1 cellular context compared by ENCODE assay signal in the genomic region with DNA sequence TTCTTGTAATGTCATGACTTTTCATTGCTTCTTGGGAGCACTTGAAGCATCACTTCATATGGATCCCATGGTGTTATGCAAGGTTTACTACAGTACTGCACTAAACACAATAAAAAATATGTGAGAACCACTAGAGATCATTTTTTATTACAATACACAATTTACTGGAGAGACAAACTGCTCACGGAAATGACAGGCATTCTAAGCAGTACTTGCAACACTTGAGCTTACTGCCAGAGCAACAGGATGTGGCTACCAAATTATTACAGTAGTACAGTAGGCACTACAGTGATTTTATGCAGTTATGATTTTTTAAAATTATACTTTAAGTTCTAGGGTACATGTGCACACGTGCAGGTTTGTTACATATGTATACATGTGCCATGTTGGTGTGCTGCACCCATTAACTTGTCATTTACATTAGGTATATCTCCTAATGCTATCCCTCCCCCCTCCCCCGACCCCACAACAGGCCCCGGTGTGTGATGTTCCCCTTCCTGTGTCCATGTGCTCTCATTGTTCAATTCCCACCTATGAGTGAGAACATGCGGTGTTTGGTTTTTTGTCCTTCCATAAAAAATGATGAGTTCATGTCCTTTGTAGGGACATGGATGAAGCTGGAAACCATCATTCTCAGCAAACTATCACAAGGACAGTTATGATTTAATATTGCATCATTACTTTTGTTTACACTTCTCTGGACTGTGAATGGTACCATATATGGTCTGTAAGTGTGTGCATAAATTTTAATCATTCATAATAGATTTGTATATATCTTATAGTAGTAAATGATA.
TF ChIP-seq lines count a peak whose summit lies in the region.
"Not testable (repeated sequence)": the region's sequence is repeated elsewhere in the genome, so short reads cannot be mapped to it uniquely, and the experiment has no call there.

No MANE protein-coding gene starts in this region.

TF ChIP-seq in K562, 482 proteins besides CTCF, POLR2A, EP300 and RAD21 (continued from another document and continues in another):
- TF ChIP-seq CEBPG (CRISPR knock-in tag; IDR thresholded peaks at IDR 0.05) (peak; percentile 91), CEBPG (tag; conservative IDR thresholded peaks at IDR 0.05 in 1 of 2, IDR thresholded peaks at IDR 0.05 in 1 of 2) (peak; percentile 97 to 98), ZNF589 (CRISPR knock-in tag; IDR thresholded peaks at IDR 0.05; ENCODE audit: low read depth) (peak; percentile 73; the same call in 1 of the 2 replicates), CEBPB (tag; IDR thresholded peaks at IDR 0.05) (peak; percentile 85), PTTG1 (tag; IDR thresholded peaks at IDR 0.05; ENCODE audit: low read depth) (peak; percentile 58; the same call in 1 of the 2 replicates), C11orf30 (IDR thresholded peaks at IDR 0.05; ENCODE audit: low read depth) (peak; percentile 14; the same call in 1 of the 2 replicates), ATF3 (IDR thresholded peaks at IDR 0.05) (peak; percentile 99), NR4A1 (tag; IDR thresholded peaks at IDR 0.05) (0 out of 2 replicates have a peak, but pooled peaks have one; percentile 17), EP400 (IDR thresholded peaks at IDR 0.05) (peak; percentile 78), NR2C2 (tag; IDR thresholded peaks at IDR 0.05) (peak; percentile 52; the same call in 1 of the 2 replicates), MEIS2 (IDR thresholded peaks at IDR 0.05; ENCODE audit: partially characterized antibody) (peak; percentile 44), ZNF175 (CRISPR knock-in tag; IDR thresholded peaks at IDR 0.05; ENCODE audit: low read depth) (0 out of 2 replicates have a peak, but pooled peaks have one; percentile 20), POLR2H (tag; IDR thresholded peaks at IDR 0.05; ENCODE audit: low read depth) (peak; percentile 84), SRF (CRISPR knock-in tag; IDR thresholded peaks at IDR 0.05) (peak; percentile 51 to 98; a peak in 3 of 4 replicates), FOXJ2 (tag; IDR thresholded peaks at IDR 0.05) (peak; percentile 33; the same call in 1 of the 2 replicates), ZNF584 (CRISPR knock-in tag; IDR thresholded peaks at IDR 0.05; ENCODE audit: low read depth) (0 out of 2 replicates have a peak, but pooled peaks have one; percentile 72), DMBX1 (CRISPR knock-in tag; IDR thresholded peaks at IDR 0.05; ENCODE audit: borderline replicate concordance) (peak; percentile 16; the same call in 1 of the 2 replicates), ATF7 (IDR thresholded peaks at IDR 0.05) (peak; percentile 93), MEF2D (tag; conservative IDR thresholded peaks at IDR 0.05; ENCODE audit: low read depth) (0 out of 2 replicates have a peak, but pooled peaks have one; percentile 16), BACH1 (tag; IDR thresholded peaks at IDR 0.05) (0 out of 2 replicates have a peak, but pooled peaks have one; percentile 25), TCF3 (CRISPR knock-in tag; IDR thresholded peaks at IDR 0.05) (peak; percentile 4; the same call in 1 of the 2 replicates)
- TF ChIP-seq, protein P1, sequence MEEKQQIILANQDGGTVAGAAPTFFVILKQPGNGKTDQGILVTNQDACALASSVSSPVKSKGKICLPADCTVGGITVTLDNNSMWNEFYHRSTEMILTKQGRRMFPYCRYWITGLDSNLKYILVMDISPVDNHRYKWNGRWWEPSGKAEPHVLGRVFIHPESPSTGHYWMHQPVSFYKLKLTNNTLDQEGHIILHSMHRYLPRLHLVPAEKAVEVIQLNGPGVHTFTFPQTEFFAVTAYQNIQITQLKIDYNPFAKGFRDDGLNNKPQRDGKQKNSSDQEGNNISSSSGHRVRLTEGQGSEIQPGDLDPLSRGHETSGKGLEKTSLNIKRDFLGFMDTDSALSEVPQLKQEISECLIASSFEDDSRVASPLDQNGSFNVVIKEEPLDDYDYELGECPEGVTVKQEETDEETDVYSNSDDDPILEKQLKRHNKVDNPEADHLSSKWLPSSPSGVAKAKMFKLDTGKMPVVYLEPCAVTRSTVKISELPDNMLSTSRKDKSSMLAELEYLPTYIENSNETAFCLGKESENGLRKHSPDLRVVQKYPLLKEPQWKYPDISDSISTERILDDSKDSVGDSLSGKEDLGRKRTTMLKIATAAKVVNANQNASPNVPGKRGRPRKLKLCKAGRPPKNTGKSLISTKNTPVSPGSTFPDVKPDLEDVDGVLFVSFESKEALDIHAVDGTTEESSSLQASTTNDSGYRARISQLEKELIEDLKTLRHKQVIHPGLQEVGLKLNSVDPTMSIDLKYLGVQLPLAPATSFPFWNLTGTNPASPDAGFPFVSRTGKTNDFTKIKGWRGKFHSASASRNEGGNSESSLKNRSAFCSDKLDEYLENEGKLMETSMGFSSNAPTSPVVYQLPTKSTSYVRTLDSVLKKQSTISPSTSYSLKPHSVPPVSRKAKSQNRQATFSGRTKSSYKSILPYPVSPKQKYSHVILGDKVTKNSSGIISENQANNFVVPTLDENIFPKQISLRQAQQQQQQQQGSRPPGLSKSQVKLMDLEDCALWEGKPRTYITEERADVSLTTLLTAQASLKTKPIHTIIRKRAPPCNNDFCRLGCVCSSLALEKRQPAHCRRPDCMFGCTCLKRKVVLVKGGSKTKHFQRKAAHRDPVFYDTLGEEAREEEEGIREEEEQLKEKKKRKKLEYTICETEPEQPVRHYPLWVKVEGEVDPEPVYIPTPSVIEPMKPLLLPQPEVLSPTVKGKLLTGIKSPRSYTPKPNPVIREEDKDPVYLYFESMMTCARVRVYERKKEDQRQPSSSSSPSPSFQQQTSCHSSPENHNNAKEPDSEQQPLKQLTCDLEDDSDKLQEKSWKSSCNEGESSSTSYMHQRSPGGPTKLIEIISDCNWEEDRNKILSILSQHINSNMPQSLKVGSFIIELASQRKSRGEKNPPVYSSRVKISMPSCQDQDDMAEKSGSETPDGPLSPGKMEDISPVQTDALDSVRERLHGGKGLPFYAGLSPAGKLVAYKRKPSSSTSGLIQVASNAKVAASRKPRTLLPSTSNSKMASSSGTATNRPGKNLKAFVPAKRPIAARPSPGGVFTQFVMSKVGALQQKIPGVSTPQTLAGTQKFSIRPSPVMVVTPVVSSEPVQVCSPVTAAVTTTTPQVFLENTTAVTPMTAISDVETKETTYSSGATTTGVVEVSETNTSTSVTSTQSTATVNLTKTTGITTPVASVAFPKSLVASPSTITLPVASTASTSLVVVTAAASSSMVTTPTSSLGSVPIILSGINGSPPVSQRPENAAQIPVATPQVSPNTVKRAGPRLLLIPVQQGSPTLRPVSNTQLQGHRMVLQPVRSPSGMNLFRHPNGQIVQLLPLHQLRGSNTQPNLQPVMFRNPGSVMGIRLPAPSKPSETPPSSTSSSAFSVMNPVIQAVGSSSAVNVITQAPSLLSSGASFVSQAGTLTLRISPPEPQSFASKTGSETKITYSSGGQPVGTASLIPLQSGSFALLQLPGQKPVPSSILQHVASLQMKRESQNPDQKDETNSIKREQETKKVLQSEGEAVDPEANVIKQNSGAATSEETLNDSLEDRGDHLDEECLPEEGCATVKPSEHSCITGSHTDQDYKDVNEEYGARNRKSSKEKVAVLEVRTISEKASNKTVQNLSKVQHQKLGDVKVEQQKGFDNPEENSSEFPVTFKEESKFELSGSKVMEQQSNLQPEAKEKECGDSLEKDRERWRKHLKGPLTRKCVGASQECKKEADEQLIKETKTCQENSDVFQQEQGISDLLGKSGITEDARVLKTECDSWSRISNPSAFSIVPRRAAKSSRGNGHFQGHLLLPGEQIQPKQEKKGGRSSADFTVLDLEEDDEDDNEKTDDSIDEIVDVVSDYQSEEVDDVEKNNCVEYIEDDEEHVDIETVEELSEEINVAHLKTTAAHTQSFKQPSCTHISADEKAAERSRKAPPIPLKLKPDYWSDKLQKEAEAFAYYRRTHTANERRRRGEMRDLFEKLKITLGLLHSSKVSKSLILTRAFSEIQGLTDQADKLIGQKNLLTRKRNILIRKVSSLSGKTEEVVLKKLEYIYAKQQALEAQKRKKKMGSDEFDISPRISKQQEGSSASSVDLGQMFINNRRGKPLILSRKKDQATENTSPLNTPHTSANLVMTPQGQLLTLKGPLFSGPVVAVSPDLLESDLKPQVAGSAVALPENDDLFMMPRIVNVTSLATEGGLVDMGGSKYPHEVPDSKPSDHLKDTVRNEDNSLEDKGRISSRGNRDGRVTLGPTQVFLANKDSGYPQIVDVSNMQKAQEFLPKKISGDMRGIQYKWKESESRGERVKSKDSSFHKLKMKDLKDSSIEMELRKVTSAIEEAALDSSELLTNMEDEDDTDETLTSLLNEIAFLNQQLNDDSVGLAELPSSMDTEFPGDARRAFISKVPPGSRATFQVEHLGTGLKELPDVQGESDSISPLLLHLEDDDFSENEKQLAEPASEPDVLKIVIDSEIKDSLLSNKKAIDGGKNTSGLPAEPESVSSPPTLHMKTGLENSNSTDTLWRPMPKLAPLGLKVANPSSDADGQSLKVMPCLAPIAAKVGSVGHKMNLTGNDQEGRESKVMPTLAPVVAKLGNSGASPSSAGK (IDR thresholded peaks at IDR 0.05): 0 out of 2 replicates have a peak, but pooled peaks have one; percentile 38
- TF ChIP-seq, protein P2, sequence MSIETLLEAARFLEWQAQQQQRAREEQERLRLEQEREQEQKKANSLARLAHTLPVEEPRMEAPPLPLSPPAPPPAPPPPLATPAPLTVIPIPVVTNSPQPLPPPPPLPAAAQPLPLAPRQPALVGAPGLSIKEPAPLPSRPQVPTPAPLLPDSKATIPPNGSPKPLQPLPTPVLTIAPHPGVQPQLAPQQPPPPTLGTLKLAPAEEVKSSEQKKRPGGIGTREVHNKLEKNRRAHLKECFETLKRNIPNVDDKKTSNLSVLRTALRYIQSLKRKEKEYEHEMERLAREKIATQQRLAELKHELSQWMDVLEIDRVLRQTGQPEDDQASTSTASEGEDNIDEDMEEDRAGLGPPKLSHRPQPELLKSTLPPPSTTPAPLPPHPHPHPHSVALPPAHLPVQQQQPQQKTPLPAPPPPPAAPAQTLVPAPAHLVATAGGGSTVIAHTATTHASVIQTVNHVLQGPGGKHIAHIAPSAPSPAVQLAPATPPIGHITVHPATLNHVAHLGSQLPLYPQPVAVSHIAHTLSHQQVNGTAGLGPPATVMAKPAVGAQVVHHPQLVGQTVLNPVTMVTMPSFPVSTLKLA (conservative IDR thresholded peaks at IDR 0.05): 0 out of 4 replicates have a peak, but pooled peaks of 1 of the 2 experiments have one; percentile 23
- TF ChIP-seq ATF3 (CRISPR knock-in tag; conservative IDR thresholded peaks at IDR 0.05); NR4A1 (CRISPR knock-in tag; IDR thresholded peaks at IDR 0.05); NR2C2 (CRISPR knock-in tag; IDR thresholded peaks at IDR 0.05): not testable (repeated sequence)
- TF ChIP-seq, protein P3, sequence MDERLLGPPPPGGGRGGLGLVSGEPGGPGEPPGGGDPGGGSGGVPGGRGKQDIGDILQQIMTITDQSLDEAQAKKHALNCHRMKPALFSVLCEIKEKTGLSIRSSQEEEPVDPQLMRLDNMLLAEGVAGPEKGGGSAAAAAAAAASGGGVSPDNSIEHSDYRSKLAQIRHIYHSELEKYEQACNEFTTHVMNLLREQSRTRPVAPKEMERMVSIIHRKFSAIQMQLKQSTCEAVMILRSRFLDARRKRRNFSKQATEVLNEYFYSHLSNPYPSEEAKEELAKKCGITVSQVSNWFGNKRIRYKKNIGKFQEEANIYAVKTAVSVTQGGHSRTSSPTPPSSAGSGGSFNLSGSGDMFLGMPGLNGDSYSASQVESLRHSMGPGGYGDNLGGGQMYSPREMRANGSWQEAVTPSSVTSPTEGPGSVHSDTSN (CRISPR knock-in tag; IDR thresholded peaks at IDR 0.05; ENCODE audit: low read depth): not testable (repeated sequence)
- TF ChIP-seq, protein P3 (tag; conservative IDR thresholded peaks at IDR 0.05; ENCODE audit: low read depth): 0 out of 2 replicates have a peak, but pooled peaks have one; percentile 30
- TF ChIP-seq, protein P4, sequence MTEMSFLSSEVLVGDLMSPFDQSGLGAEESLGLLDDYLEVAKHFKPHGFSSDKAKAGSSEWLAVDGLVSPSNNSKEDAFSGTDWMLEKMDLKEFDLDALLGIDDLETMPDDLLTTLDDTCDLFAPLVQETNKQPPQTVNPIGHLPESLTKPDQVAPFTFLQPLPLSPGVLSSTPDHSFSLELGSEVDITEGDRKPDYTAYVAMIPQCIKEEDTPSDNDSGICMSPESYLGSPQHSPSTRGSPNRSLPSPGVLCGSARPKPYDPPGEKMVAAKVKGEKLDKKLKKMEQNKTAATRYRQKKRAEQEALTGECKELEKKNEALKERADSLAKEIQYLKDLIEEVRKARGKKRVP (CRISPR knock-in tag; IDR thresholded peaks at IDR 0.05): peak; percentile 90
- TF ChIP-seq, protein P5, sequence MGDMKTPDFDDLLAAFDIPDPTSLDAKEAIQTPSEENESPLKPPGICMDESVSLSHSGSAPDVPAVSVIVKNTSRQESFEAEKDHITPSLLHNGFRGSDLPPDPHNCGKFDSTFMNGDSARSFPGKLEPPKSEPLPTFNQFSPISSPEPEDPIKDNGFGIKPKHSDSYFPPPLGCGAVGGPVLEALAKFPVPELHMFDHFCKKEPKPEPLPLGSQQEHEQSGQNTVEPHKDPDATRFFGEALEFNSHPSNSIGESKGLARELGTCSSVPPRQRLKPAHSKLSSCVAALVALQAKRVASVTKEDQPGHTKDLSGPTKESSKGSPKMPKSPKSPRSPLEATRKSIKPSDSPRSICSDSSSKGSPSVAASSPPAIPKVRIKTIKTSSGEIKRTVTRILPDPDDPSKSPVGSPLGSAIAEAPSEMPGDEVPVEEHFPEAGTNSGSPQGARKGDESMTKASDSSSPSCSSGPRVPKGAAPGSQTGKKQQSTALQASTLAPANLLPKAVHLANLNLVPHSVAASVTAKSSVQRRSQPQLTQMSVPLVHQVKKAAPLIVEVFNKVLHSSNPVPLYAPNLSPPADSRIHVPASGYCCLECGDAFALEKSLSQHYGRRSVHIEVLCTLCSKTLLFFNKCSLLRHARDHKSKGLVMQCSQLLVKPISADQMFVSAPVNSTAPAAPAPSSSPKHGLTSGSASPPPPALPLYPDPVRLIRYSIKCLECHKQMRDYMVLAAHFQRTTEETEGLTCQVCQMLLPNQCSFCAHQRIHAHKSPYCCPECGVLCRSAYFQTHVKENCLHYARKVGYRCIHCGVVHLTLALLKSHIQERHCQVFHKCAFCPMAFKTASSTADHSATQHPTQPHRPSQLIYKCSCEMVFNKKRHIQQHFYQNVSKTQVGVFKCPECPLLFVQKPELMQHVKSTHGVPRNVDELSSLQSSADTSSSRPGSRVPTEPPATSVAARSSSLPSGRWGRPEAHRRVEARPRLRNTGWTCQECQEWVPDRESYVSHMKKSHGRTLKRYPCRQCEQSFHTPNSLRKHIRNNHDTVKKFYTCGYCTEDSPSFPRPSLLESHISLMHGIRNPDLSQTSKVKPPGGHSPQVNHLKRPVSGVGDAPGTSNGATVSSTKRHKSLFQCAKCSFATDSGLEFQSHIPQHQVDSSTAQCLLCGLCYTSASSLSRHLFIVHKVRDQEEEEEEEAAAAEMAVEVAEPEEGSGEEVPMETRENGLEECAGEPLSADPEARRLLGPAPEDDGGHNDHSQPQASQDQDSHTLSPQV (IDR thresholded peaks at IDR 0.05): 0 out of 2 replicates have a peak, but pooled peaks have one; percentile 54
